8 cellular contexts compared by ENCODE assay signal in the genomic region with DNA sequence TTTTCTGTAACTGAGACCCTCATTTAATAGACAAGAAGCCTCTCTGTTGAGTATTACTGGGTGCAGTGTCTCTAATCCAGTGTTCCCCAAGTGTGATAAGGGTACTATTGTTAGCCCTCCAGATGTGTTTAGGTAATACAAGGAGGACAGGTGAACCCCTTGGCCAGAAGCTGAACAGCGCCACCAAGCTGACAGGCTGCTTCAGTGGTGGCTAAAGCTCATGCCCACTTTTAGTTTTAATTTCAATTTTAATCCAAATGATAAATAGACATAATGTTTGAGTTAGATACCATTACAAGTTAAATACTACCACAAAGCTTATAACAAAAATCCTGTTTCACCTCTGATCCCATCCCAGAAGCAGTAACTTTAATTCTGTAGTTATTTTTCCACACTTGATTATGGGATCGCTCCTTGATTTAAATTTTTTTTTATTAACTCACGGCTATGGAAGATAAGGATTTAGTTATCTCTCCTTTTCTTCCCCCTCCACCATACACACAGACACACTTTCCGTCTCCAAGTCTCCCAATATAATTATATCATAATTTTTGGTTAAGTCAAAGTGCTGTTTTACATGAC. TPM values are rescaled to one million over a fixed set of nuclear protein-coding genes. Genes with fewer than 3 reads are reported as not detected.
DNase-seq lines count a peak whose midpoint lies in the region; ATAC-seq and TF ChIP-seq lines count a peak whose summit lies in the region.

No MANE protein-coding gene starts in this region.

- H3K4me1 ChIP-seq in DOHH2 (ENCODE audit: control insufficient read depth, low read length), result peaks cover 10% of the 10 kb centered on the region

- no peaks in the 10 kb centered on the region for H3K36me3 ChIP-seq in DOHH2 (ENCODE audit: control insufficient read depth, low read length)

- H3K36me3 Mint-ChIP-seq in activated naive CD4-positive, alpha-beta T cell treated with anti-CD3 and anti-CD28 coated beads for 36 hours (ENCODE audit: low read depth), result no peaks in the 10 kb centered on the region

- intact Hi-C loops in activated naive CD4-positive, alpha-beta T cell treated with anti-CD3 and anti-CD28 coated beads for 36 hours (cut with micrococcal nuclease), result loop anchor here (1.0 to 10.0 kb wide), 4 partner anchors 80 to 291 kb away; no protein-coding TSS in a partner anchor

- no peaks in the 10 kb centered on the region for H4K20me1 ChIP-seq in DOHH2 (ENCODE audit: control insufficient read depth, insufficient read depth, low read depth, low read length)

- no peak overlapping the region for H3K27ac ChIP-seq in DOHH2 (ENCODE audit: low read depth, low read length)

- H3K4me1 Mint-ChIP-seq in activated naive CD4-positive, alpha-beta T cell treated with anti-CD3 and anti-CD28 coated beads for 36 hours (ENCODE audit: low read depth), result no peaks in the 10 kb centered on the region

- peak overlapping the region; percentile 54 for H3K4me2 ChIP-seq in DOHH2 (ENCODE audit: low read length)

- peaks cover 28% of the 10 kb centered on the region for H3K27me3 Mint-ChIP-seq in activated naive CD4-positive, alpha-beta T cell treated with anti-CD3 and anti-CD28 coated beads for 36 hours (ENCODE audit: low read depth)

- H3K4me3 Mint-ChIP-seq in activated naive CD4-positive, alpha-beta T cell treated with anti-CD3 and anti-CD28 coated beads for 36 hours, result no peak overlapping the region

- ATAC-seq in HG03108 (IDR thresholded peaks at IDR 0.05; ENCODE audit: unreplicated experiment), result no peak
- no peak for ATAC-seq in HG02588 (IDR thresholded peaks at IDR 0.05; ENCODE audit: unreplicated experiment)
- no peak for ATAC-seq in GM19035 (IDR thresholded peaks at IDR 0.05; ENCODE audit: unreplicated experiment)
- ATAC-seq in HG03354 (IDR thresholded peaks at IDR 0.05; ENCODE audit: poor library complexity, severe bottlenecking, unreplicated experiment), result no peak

- no peaks in the 10 kb centered on the region for H3K9me3 ChIP-seq in DOHH2 (ENCODE audit: control insufficient read depth, insufficient read depth, low read length)

- H3F3A ChIP-seq in DOHH2 (ENCODE audit: control insufficient read depth, insufficient read depth), result no peaks in the 10 kb centered on the region

- no peak overlapping the region for H3K4me3 ChIP-seq in DOHH2 (ENCODE audit: low read length)

- TF ChIP-seq CTCF in DOHH2 (IDR thresholded peaks at IDR 0.05; ENCODE audit: low read depth, low read length, poor library complexity, severe bottlenecking), result peak; percentile 84

- DNase-seq in HuH-7 (ENCODE audit: low spot score) (peak; percentile 55), lung microvascular endothelial cell (ENCODE audit: low read depth in 2 of 2) (peak; percentile 14 to 46)
- DNase-seq in activated naive CD4-positive, alpha-beta T cell treated with anti-CD3 and anti-CD28 coated beads for 36 hours, result peak; percentile 65

- no peaks in the 10 kb centered on the region for H3K79me2 ChIP-seq in DOHH2 (ENCODE audit: control insufficient read depth, low read length)

- no peaks in the 10 kb centered on the region for H3K9me2 ChIP-seq in DOHH2 (replicated peaks; ENCODE audit: control insufficient read depth, low read length)

- no peak overlapping the region for H3K27ac Mint-ChIP-seq in activated naive CD4-positive, alpha-beta T cell treated with anti-CD3 and anti-CD28 coated beads for 36 hours

- peaks cover 34% of the 10 kb centered on the region for H3K27me3 ChIP-seq in DOHH2 (ENCODE audit: control insufficient read depth, low read length)

- CTCF ChIA-PET in activated naive CD4-positive, alpha-beta T cell treated with anti-CD3 and anti-CD28 coated beads for 36 hours (lab: Charles Lee), result interaction anchor here (0.6 to 2.9 kb wide), 5 partner anchors 9 to 328 kb away, joined by 3 to 14 read pairs (median 4); partner anchors contain the start of gene STK35

- no peaks in the 10 kb centered on the region for H3K9me3 Mint-ChIP-seq in activated naive CD4-positive, alpha-beta T cell treated with anti-CD3 and anti-CD28 coated beads for 36 hours

RNA-seq across cellular contexts. Expression of gene STK35, which starts 8.3 kb away (rescaled TPM):
- 10 to 100 TPM; 20.5 to 20.9 TPM for total RNA-seq in activated naive CD4-positive, alpha-beta T cell treated with anti-CD3 and anti-CD28 coated beads for 36 hours
- total RNA-seq in lung microvascular endothelial cell, result 9.6 and 12.5 TPM in 2 replicates
